1 cellular context compared by ENCODE assay signal in the genomic region with DNA sequence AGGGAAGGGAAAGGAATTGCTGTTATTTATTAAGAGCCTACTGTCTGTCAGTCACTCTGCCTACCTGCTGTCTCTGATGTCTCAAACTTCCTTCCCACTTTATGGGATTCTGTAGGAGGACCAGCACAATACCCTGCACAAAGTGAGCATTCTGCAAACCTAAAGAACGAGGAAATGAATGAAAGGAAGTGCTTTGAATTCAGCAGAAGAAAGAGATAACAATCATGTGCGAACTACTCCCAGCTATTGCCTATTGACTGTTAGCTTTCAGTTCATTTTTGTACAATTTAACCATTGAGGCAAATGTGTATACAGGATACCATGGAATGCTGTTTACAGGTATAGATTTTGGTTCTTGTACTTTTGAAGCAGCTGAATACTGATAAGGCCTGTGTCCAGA.
TF ChIP-seq lines count a peak whose summit lies in the region.

No MANE protein-coding gene starts in this region.

TF ChIP-seq in HepG2, 621 proteins besides CTCF, POLR2A, EP300 and RAD21 (continued from another document):
- TF ChIP-seq, protein P1, sequence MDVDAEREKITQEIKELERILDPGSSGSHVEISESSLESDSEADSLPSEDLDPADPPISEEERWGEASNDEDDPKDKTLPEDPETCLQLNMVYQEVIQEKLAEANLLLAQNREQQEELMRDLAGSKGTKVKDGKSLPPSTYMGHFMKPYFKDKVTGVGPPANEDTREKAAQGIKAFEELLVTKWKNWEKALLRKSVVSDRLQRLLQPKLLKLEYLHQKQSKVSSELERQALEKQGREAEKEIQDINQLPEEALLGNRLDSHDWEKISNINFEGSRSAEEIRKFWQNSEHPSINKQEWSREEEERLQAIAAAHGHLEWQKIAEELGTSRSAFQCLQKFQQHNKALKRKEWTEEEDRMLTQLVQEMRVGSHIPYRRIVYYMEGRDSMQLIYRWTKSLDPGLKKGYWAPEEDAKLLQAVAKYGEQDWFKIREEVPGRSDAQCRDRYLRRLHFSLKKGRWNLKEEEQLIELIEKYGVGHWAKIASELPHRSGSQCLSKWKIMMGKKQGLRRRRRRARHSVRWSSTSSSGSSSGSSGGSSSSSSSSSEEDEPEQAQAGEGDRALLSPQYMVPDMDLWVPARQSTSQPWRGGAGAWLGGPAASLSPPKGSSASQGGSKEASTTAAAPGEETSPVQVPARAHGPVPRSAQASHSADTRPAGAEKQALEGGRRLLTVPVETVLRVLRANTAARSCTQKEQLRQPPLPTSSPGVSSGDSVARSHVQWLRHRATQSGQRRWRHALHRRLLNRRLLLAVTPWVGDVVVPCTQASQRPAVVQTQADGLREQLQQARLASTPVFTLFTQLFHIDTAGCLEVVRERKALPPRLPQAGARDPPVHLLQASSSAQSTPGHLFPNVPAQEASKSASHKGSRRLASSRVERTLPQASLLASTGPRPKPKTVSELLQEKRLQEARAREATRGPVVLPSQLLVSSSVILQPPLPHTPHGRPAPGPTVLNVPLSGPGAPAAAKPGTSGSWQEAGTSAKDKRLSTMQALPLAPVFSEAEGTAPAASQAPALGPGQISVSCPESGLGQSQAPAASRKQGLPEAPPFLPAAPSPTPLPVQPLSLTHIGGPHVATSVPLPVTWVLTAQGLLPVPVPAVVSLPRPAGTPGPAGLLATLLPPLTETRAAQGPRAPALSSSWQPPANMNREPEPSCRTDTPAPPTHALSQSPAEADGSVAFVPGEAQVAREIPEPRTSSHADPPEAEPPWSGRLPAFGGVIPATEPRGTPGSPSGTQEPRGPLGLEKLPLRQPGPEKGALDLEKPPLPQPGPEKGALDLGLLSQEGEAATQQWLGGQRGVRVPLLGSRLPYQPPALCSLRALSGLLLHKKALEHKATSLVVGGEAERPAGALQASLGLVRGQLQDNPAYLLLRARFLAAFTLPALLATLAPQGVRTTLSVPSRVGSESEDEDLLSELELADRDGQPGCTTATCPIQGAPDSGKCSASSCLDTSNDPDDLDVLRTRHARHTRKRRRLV (CRISPR knock-in tag; IDR thresholded peaks at IDR 0.05) = no peak
- TF ChIP-seq TCF7 (IDR thresholded peaks at IDR 0.05; ENCODE audit: low read depth) = peak; percentile 56
- TF ChIP-seq ZNF710 (CRISPR knock-in tag; IDR thresholded peaks at IDR 0.05; ENCODE audit: borderline replicate concordance) = peak; percentile 67
- TF ChIP-seq SOX5 (CRISPR knock-in tag; IDR thresholded peaks at IDR 0.05; ENCODE audit: borderline replicate concordance) = peak; percentile 73; the same call in 1 of the 2 replicates
- TF ChIP-seq MAFF (IDR thresholded peaks at IDR 0.05; ENCODE audit: low read depth, low read length) = no peak
- TF ChIP-seq TFE3 (CRISPR knock-in tag; IDR thresholded peaks at IDR 0.05) = peak; percentile 28; the same call in 1 of the 2 replicates
- no peak for TF ChIP-seq HMGXB4 (CRISPR knock-in tag; IDR thresholded peaks at IDR 0.05; ENCODE audit: borderline replicate concordance in 1 of 2, low read depth in 1 of 2)
- TF ChIP-seq ZNF3 (CRISPR knock-in tag; IDR thresholded peaks at IDR 0.05) = 0 out of 2 replicates have a peak, but pooled peaks have one; percentile 18
- peak; percentile 96 for TF ChIP-seq ELF3 (CRISPR knock-in tag; IDR thresholded peaks at IDR 0.05)
- TF ChIP-seq PHF21A (CRISPR knock-in tag; IDR thresholded peaks at IDR 0.05) = no peak
